In genomic region chr2:239256297-239256696, GRCh38 we compare ENCODE assay signal across 21 cellular contexts.
DNase-seq lines count a peak whose midpoint lies in the region; ATAC-seq and TF ChIP-seq lines count a peak whose summit lies in the region.
"Had no signal": no experiment of that assay in that cellular context is flagged by ENCODE, and none has a peak within 500 bp of the region (broad histone marks: within the 10 kb centered on the region; RNA-seq: fewer than 3 reads in every experiment).

No MANE protein-coding gene starts in this region.

- H3K9ac ChIP-seq in BLaER1 treated with 17β-estradiol and CSF1 and Interleukin-3, amounts not matched to agents 10 nM and 100 nM = no peak overlapping the region
- H3K9ac ChIP-seq: neural progenitor cell had no signal

- 84% methylated on average over 6 of the region's 6 CpGs for WGBS in sigmoid colon, 2 donors
- 80 to 83% methylated on average over 6 of the region's 6 CpGs for WGBS in testis, 2 donors

- H3K27me3 Mint-ChIP-seq in glutamatergic neuron (ENCODE audit: unreplicated experiment) = no peaks in the 10 kb centered on the region
- H3K27me3 Mint-ChIP-seq: type B pancreatic cell had no signal

- peak overlapping the region in 8 of 11 experiments; percentile 6 to 36 (median 18); a peak in 8 of 22 replicates for H3K4me2 ChIP-seq in BLaER1 treated with 17β-estradiol and CSF1 and Interleukin-3, amounts not matched to agents 10 nM and 100 nM
- H3K4me2 ChIP-seq: neural progenitor cell had no signal

- TF ChIP-seq POLR2A in sigmoid colon (IDR thresholded peaks at IDR 0.05) = no peak
- TF ChIP-seq POLR2A in testis (IDR thresholded peaks at IDR 0.05) = no peak

- peak overlapping the region in 1 of 11 experiments; percentile 32; a peak in 2 of 22 replicates for H3K27ac ChIP-seq in BLaER1 treated with 17β-estradiol and CSF1 and Interleukin-3, amounts not matched to agents 10 nM and 100 nM
- peak overlapping the region; percentile 6 for H3K27ac ChIP-seq in KOPT-K1 (ENCODE audit: low read depth, low read length, poor library complexity, severe bottlenecking)
- peak overlapping the region in 3 of 4 donors; percentile 52 to 84 (median 80) for H3K27ac ChIP-seq in sigmoid colon
- H3K27ac ChIP-seq in testis = no peak overlapping the region
- H3K27ac ChIP-seq: C4-2B, neural progenitor cell had no signal

- H3K4me1 ChIP-seq in BLaER1 treated with 17β-estradiol and CSF1 and Interleukin-3, amounts not matched to agents 10 nM and 100 nM = peaks cover 78 to 100% (median 88%) of the 10 kb centered on the region in 10 experiments
- peaks cover 0 to 97% (median 86%) of the 10 kb centered on the region in 4 donors for H3K4me1 ChIP-seq in sigmoid colon
- H3K4me1 ChIP-seq in testis = peaks cover 19% of the 10 kb centered on the region

- DNase-seq in glutamatergic neuron (no peak), sigmoid colon (peak; percentile 60), testis (no peak), amygdala (lab: John Stamatoyannopoulos, UW) (no peak), dermis blood vessel endothelial cell (no peak)
- DNase-seq: activated CD4-positive, alpha-beta T cell treated with anti-CD3 and anti-CD28 coated beads, Interleukin-2, amount 50 U/mL, for 1 hour; activated naive CD8-positive, alpha-beta T cell treated with anti-CD3 and anti-CD28 coated beads, Interleukin-2, amount 10 ng/mL, durations not matched to agents 7 days and 5 days; H7; MM.1S; NCI-H1436; NCI-H510A; small intestine; stimulated activated CD4-positive, alpha-beta T cell treated with anti-CD3 and anti-CD28 coated beads, Interleukin-4, amount 100 ng/mL, for 1 hour; stimulated activated naive CD4-positive, alpha-beta T cell had no signal

- H3K4me3 ChIP-seq in BLaER1 treated with 17β-estradiol and CSF1 and Interleukin-3, amounts not matched to agents 10 nM and 100 nM = no peak overlapping the region
- no peak overlapping the region for H3K4me3 ChIP-seq in sigmoid colon
- H3K4me3 ChIP-seq in testis = no peak overlapping the region
- H3K4me3 ChIP-seq: neural progenitor cell had no signal

- peak overlapping the region; percentile 60 for H3K27ac Mint-ChIP-seq in glutamatergic neuron (ENCODE audit: unreplicated experiment)
- H3K27ac Mint-ChIP-seq: activated naive CD8-positive, alpha-beta T cell treated with anti-CD3 and anti-CD28 coated beads, Interleukin-2, amount 10 ng/mL, durations not matched to agents 7 days and 5 days; activated T-helper 2 cell treated with anti-CD3 and anti-CD28 coated beads, Interferon-gamma antibody, Interleukin-2, Interleukin-4, amounts not matched to agents 10 μg/mL and 5 μg/mL and 100 μg/mL, durations not matched to agents 14 hours and 24 hours and 36 hours; neural progenitor cell; type B pancreatic cell had no signal

- H3K9me3 ChIP-seq in BLaER1 treated with 17β-estradiol and CSF1 and Interleukin-3, amounts not matched to agents 10 nM and 100 nM (replicated peaks in 1 of 11) = peaks cover 7 to 20% (median 18%) of the 10 kb centered on the region in 11 experiments; a peak in 20 of 22 replicates
- H3K9me3 ChIP-seq in KOPT-K1 (ENCODE audit: insufficient read depth, low read length, poor library complexity, severe bottlenecking) (peaks cover 12% of the 10 kb centered on the region), sigmoid colon (no peaks in the 10 kb centered on the region), testis (no peaks in the 10 kb centered on the region)

- H3K9me3 Mint-ChIP-seq in glutamatergic neuron (ENCODE audit: unreplicated experiment) = peaks cover 4% of the 10 kb centered on the region

- no peak overlapping the region for H3K4me3 Mint-ChIP-seq in glutamatergic neuron (ENCODE audit: unreplicated experiment)
- H3K4me3 Mint-ChIP-seq: activated naive CD8-positive, alpha-beta T cell treated with anti-CD3 and anti-CD28 coated beads, Interleukin-2, amount 10 ng/mL, durations not matched to agents 7 days and 5 days; neural progenitor cell; type B pancreatic cell had no signal

- peaks cover 28 to 98% (median 51%) of the 10 kb centered on the region in 11 experiments; a peak in 20 of 22 replicates for H4K20me1 ChIP-seq in BLaER1 treated with 17β-estradiol and CSF1 and Interleukin-3, amounts not matched to agents 10 nM and 100 nM

- H3K4me1 Mint-ChIP-seq in glutamatergic neuron (ENCODE audit: low read depth, unreplicated experiment) = peaks cover 57% of the 10 kb centered on the region

- no peaks in the 10 kb centered on the region for H3K36me3 Mint-ChIP-seq in glutamatergic neuron (ENCODE audit: unreplicated experiment)

- ATAC-seq in HG02840 (IDR thresholded peaks at IDR 0.05; ENCODE audit: low FRiP score, unreplicated experiment) = no peak

- H3K36me3 ChIP-seq in BLaER1 treated with 17β-estradiol and CSF1 and Interleukin-3, amounts not matched to agents 10 nM and 100 nM = peaks cover 0 to 9% (median 0%) of the 10 kb centered on the region in 11 experiments; a peak in 6 of 22 replicates
- H3K36me3 ChIP-seq in KOPT-K1 (ENCODE audit: insufficient read depth, low read length) (peaks cover 14% of the 10 kb centered on the region; the same call in 1 of the 2 replicates), sigmoid colon (no peaks in the 10 kb centered on the region), testis (ENCODE audit: low read depth, missing control alignments) (no peaks in the 10 kb centered on the region)
- H3K36me3 ChIP-seq: neural progenitor cell had no signal

- TF ChIP-seq CTCF in glutamatergic neuron (IDR thresholded peaks at IDR 0.05; ENCODE audit: partially characterized antibody, unreplicated experiment) (no peak), sigmoid colon (IDR thresholded peaks at IDR 0.05) (no peak), testis (IDR thresholded peaks at IDR 0.05) (no peak)

- no peak for TF ChIP-seq EP300 in sigmoid colon (IDR thresholded peaks at IDR 0.05)

- no peaks in the 10 kb centered on the region for H3K27me3 ChIP-seq in BLaER1 treated with 17β-estradiol and CSF1 and Interleukin-3, amounts not matched to agents 10 nM and 100 nM
- H3K27me3 ChIP-seq in sigmoid colon = no peaks in the 10 kb centered on the region
- H3K27me3 ChIP-seq in testis = no peaks in the 10 kb centered on the region
- H3K27me3 ChIP-seq: neural progenitor cell had no signal

- intact Hi-C loops in sigmoid colon (cut with DNase I) = no loop called here
- intact Hi-C loops in testis (cut with DNase I; ENCODE audit: low total_unique reads) = no loop called here

Comparison
In these comparisons a context has a peak if more than half of its experiments do, and no peak if none do; other contexts are left out.
1. H3K27ac ChIP-seq: peak in KOPT-K1 (single experiment) and sigmoid colon (3 of 4); none in testis (0 of 2).